Comparison of ENCODE assay signal across 1 cellular context in genomic region chr1:89822109-89822962, GRCh38.
TF ChIP-seq lines count a peak whose summit lies in the region.

No MANE protein-coding gene starts in this region.

TF ChIP-seq in K562, 482 proteins besides CTCF, POLR2A, EP300 and RAD21 (continued from another document and continues in another):
- no peak for TF ChIP-seq BRF2 (IDR thresholded peaks at IDR 0.05; ENCODE audit: borderline replicate concordance, insufficient read depth, insufficient read length)
- TF ChIP-seq RFX1 (IDR thresholded peaks at IDR 0.05) = no peak
- TF ChIP-seq THAP7 (CRISPR knock-in tag; IDR thresholded peaks at IDR 0.05) = no peak
- no peak; the same call in 1 of the 2 replicates for TF ChIP-seq HBP1 (CRISPR knock-in tag; IDR thresholded peaks at IDR 0.05)
- TF ChIP-seq BCOR (IDR thresholded peaks at IDR 0.05) = no peak
- TF ChIP-seq CBX5 (IDR thresholded peaks at IDR 0.05; ENCODE audit: borderline replicate concordance, low read depth) = no peak
- TF ChIP-seq ID3 (CRISPR knock-in tag; IDR thresholded peaks at IDR 0.05) = no peak
- no peak for TF ChIP-seq ID3 (tag; IDR thresholded peaks at IDR 0.05)
- TF ChIP-seq IRF1 (CRISPR knock-in tag; IDR thresholded peaks at IDR 0.05; ENCODE audit: borderline replicate concordance) = no peak
- no peak for TF ChIP-seq DIDO1 (tag; IDR thresholded peaks at IDR 0.05; ENCODE audit: low read depth)
- no peak for TF ChIP-seq RUNX1 (IDR thresholded peaks at IDR 0.05; ENCODE audit: low read depth)
- peak; percentile 16; the same call in 1 of the 2 replicates for TF ChIP-seq LCOR (CRISPR knock-in tag; IDR thresholded peaks at IDR 0.05)
- TF ChIP-seq NFRKB (IDR thresholded peaks at IDR 0.05; ENCODE audit: low read depth) = peak; percentile 75
- no peak for TF ChIP-seq HOMEZ (CRISPR knock-in tag; IDR thresholded peaks at IDR 0.05)
- no peak for TF ChIP-seq CBFB (CRISPR knock-in tag; IDR thresholded peaks at IDR 0.05)
- TF ChIP-seq ATF2 (CRISPR knock-in tag; IDR thresholded peaks at IDR 0.05) = no peak
- no peak for TF ChIP-seq PYGO2 (tag; IDR thresholded peaks at IDR 0.05)
- TF ChIP-seq HMG20A (CRISPR knock-in tag; conservative IDR thresholded peaks at IDR 0.05) = no peak
- TF ChIP-seq ZBTB7A (IDR thresholded peaks at IDR 0.05; ENCODE audit: borderline replicate concordance, control insufficient read depth, low read depth, low read length) = no peak
- no peak for TF ChIP-seq STAT6 (CRISPR knock-in tag; IDR thresholded peaks at IDR 0.05)
- no peak for TF ChIP-seq ZC3H8 (IDR thresholded peaks at IDR 0.05)
- TF ChIP-seq E4F1 (CRISPR knock-in tag; IDR thresholded peaks at IDR 0.05; ENCODE audit: borderline replicate concordance) = no peak
- TF ChIP-seq HDAC3 (IDR thresholded peaks at IDR 0.05; ENCODE audit: borderline replicate concordance, partially characterized antibody) = peak; percentile 4
- no peak for TF ChIP-seq ZBTB49 (CRISPR knock-in tag; IDR thresholded peaks at IDR 0.05; ENCODE audit: borderline replicate concordance)
- peak in 1 of 2 experiments; percentile 36; a peak in 1 of 4 replicates for TF ChIP-seq KDM1A (IDR thresholded peaks at IDR 0.05)
- no peak for TF ChIP-seq NONO (IDR thresholded peaks at IDR 0.05; ENCODE audit: low read depth in 2 of 2, low read length in 1 of 2)
- no peak for TF ChIP-seq E2F4 (CRISPR knock-in tag; IDR thresholded peaks at IDR 0.05; ENCODE audit: low read depth)
- TF ChIP-seq ZSCAN32 (CRISPR knock-in tag; IDR thresholded peaks at IDR 0.05) = no peak
- peak; percentile 82 for TF ChIP-seq THRB (CRISPR knock-in tag; conservative IDR thresholded peaks at IDR 0.05)
- peak; percentile 61 for TF ChIP-seq CHD1 (IDR thresholded peaks at IDR 0.05; ENCODE audit: low read length)
- TF ChIP-seq ZNF707 (CRISPR knock-in tag; conservative IDR thresholded peaks at IDR 0.05) = no peak
- TF ChIP-seq ZBTB5 (IDR thresholded peaks at IDR 0.05) = no peak
